In the genomic region with DNA sequence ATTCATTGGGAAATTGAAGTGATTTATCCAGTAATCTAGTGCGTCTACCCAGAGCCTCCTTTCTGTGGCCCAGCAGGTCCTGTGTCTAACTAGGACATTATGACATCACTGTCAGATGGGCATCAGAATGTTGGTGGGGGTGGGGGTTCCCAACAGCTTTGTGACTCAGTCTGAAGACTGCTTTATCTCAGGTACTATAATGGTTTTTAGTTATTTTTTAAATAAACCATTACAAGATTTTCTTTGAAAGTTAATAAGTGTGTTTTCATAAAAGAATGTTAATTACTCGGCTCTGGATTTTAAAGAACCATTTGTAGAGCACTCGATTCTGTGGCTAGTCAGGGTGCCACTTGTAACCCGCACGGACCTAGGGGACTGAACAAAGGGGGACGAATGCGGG, we compare ENCODE assay signal across 38 cellular contexts. TPM values are rescaled to one million over a fixed set of nuclear protein-coding genes. Genes with fewer than 3 reads are reported as not detected.
"Had no signal": no experiment of that assay in that cellular context is flagged by ENCODE, and none has a peak within 500 bp of the region (broad histone marks: within the 10 kb centered on the region; RNA-seq: fewer than 3 reads in every experiment).

A gene (minus strand): TSS at position 101 of the 400 bp plus-strand sequence. CDS start 95 bp downstream, at position 6.

- H3K27ac ChIP-seq: adrenal gland, body of pancreas, brain microvascular endothelial cell, breast epithelium, VCaP had no signal

- H3K4me3 Mint-ChIP-seq: activated B cell treated with CpG ODN at 0.5 μM for 24 hours; activated CD4-positive, alpha-beta memory T cell treated with anti-CD3 and anti-CD28 coated beads for 36 hours; activated CD4-positive, alpha-beta T cell treated with anti-CD3 and anti-CD28 coated beads, Interleukin-2, amount 10 ng/mL, durations not matched to agents 24 days and 14 days; activated CD8-positive, alpha-beta T cell treated with anti-CD3 and anti-CD28 coated beads for 36 hours; activated naive CD4-positive, alpha-beta T cell treated with anti-CD3 and anti-CD28 coated beads for 36 hours; activated naive CD8-positive, alpha-beta T cell treated with anti-CD3 and anti-CD28 coated beads for 36 hours; activated T-cell treated with anti-CD3 and anti-CD28 coated beads, Interleukin-2, amount 50 U/mL, for 4 hours; activated T-cell treated with anti-CD3 and anti-CD28 coated beads, Interleukin-2, amount 50 U/mL, for 72 hours; activated T-helper 1 cell treated with anti-CD3 and anti-CD28 coated beads, Interleukin-12 subunit alpha, Interleukin-12 subunit beta, Interleukin-2, Interleukin-4 antibody, amounts not matched to agents 30 ng/mL and 10 ng/mL and 1 ng/mL, durations not matched to agents 14 hours and 24 hours and 36 hours; activated T-helper 17 cell treated with anti-CD3 and anti-CD28 coated beads, Interleukin-2, amount 50 U/mL, for 72 hours; T-helper 1 cell treated with Interleukin-12 subunit alpha and Interleukin-12 subunit beta and Interleukin-4 antibody, amounts not matched to agents 30 μg/mL and 1 μg/mL, for 36 hours; T-helper 2 cell treated with Interferon-gamma antibody and Interleukin-4, amounts not matched to agents 5 μg/mL and 100 μg/mL, for 36 hours had no signal

- H3K36me3 ChIP-seq: adrenal gland, brain microvascular endothelial cell, breast epithelium had no signal

- H3K27ac Mint-ChIP-seq: activated B cell treated with CpG ODN at 0.5 μM for 24 hours; activated CD4-positive, alpha-beta memory T cell treated with anti-CD3 and anti-CD28 coated beads for 36 hours; activated CD4-positive, alpha-beta T cell treated with anti-CD3 and anti-CD28 coated beads, Interleukin-2, amount 10 ng/mL, durations not matched to agents 24 days and 14 days; activated CD8-positive, alpha-beta T cell treated with anti-CD3 and anti-CD28 coated beads for 36 hours; activated naive CD4-positive, alpha-beta T cell treated with anti-CD3 and anti-CD28 coated beads for 36 hours; activated naive CD8-positive, alpha-beta T cell treated with anti-CD3 and anti-CD28 coated beads for 36 hours; activated T-cell treated with anti-CD3 and anti-CD28 coated beads, Interleukin-2, amount 50 U/mL, for 72 hours; activated T-helper 1 cell treated with anti-CD3 and anti-CD28 coated beads, Interleukin-12 subunit alpha, Interleukin-12 subunit beta, Interleukin-2, Interleukin-4 antibody, amounts not matched to agents 30 ng/mL and 10 ng/mL and 1 ng/mL, durations not matched to agents 14 hours and 24 hours and 36 hours; activated T-helper 17 cell treated with anti-CD3 and anti-CD28 coated beads, Interleukin-2, amount 50 U/mL, for 72 hours; T-helper 1 cell treated with Interleukin-12 subunit alpha and Interleukin-12 subunit beta and Interleukin-4 antibody, amounts not matched to agents 30 μg/mL and 1 μg/mL, for 36 hours; T-helper 2 cell treated with Interferon-gamma antibody and Interleukin-4, amounts not matched to agents 5 μg/mL and 100 μg/mL, for 36 hours had no signal

- H3K9me3 Mint-ChIP-seq: activated B cell treated with CpG ODN at 0.5 μM for 24 hours; activated CD4-positive, alpha-beta memory T cell treated with anti-CD3 and anti-CD28 coated beads for 36 hours; activated CD4-positive, alpha-beta T cell treated with anti-CD3 and anti-CD28 coated beads, Interleukin-2, amount 10 ng/mL, durations not matched to agents 24 days and 14 days; activated CD8-positive, alpha-beta T cell treated with anti-CD3 and anti-CD28 coated beads for 36 hours; activated naive CD4-positive, alpha-beta T cell treated with anti-CD3 and anti-CD28 coated beads for 36 hours; activated naive CD4-positive, alpha-beta T cell treated with anti-CD3 and anti-CD28 coated beads, Interleukin-2, amount 50 U/mL, for 72 hours; activated naive CD8-positive, alpha-beta T cell treated with anti-CD3 and anti-CD28 coated beads for 36 hours; activated T-cell treated with anti-CD3 and anti-CD28 coated beads, Interleukin-2, amount 50 U/mL, for 4 hours; activated T-cell treated with anti-CD3 and anti-CD28 coated beads, Interleukin-2, amount 50 U/mL, for 72 hours; activated T-helper 1 cell treated with anti-CD3 and anti-CD28 coated beads, Interleukin-12 subunit alpha, Interleukin-12 subunit beta, Interleukin-2, Interleukin-4 antibody, amounts not matched to agents 30 ng/mL and 10 ng/mL and 1 ng/mL, durations not matched to agents 14 hours and 24 hours and 36 hours; activated T-helper 17 cell treated with anti-CD3 and anti-CD28 coated beads, Interleukin-2, amount 50 U/mL, for 72 hours; T-helper 1 cell treated with Interleukin-12 subunit alpha and Interleukin-12 subunit beta and Interleukin-4 antibody, amounts not matched to agents 30 μg/mL and 1 μg/mL, for 36 hours; T-helper 2 cell treated with Interferon-gamma antibody and Interleukin-4, amounts not matched to agents 5 μg/mL and 100 μg/mL, for 36 hours had no signal

- H3K36me3 Mint-ChIP-seq: activated CD4-positive, alpha-beta memory T cell treated with anti-CD3 and anti-CD28 coated beads for 36 hours; activated naive CD4-positive, alpha-beta T cell treated with anti-CD3 and anti-CD28 coated beads, Interleukin-2, amount 50 U/mL, for 72 hours; activated naive CD8-positive, alpha-beta T cell treated with anti-CD3 and anti-CD28 coated beads for 36 hours had no signal

- H3K9me3 ChIP-seq: adrenal gland, body of pancreas, breast epithelium had no signal

- H3K4me1 ChIP-seq: adrenal gland, body of pancreas, breast epithelium had no signal

- DNase-seq: activated B cell treated with CpG ODN at 0.5 μM for 24 hours; activated CD4-positive, alpha-beta memory T cell treated with anti-CD3 and anti-CD28 coated beads for 36 hours; activated CD4-positive, alpha-beta T cell treated with anti-CD3 and anti-CD28 coated beads for 4 hours; activated CD4-positive, alpha-beta T cell treated with anti-CD3 and anti-CD28 coated beads, Interleukin-2, amount 10 ng/mL, durations not matched to agents 24 days and 14 days; activated CD4-positive, alpha-beta T cell treated with anti-CD3 and anti-CD28 coated beads, Interleukin-2, amount 50 U/mL, for 1 hour; activated CD4-positive, alpha-beta T cell treated with anti-CD3 and anti-CD28 coated beads, Interleukin-2, amount 50 U/mL, for 4 hours; activated CD4-positive, CD25-positive, alpha-beta regulatory T cell treated with anti-CD3 and anti-CD28 coated beads, Interleukin-2, amount 50 U/mL, for 72 hours; activated CD8-positive, alpha-beta memory T cell treated with anti-CD3 and anti-CD28 coated beads, Interleukin-2, amount 50 U/mL, for 4 hours; activated CD8-positive, alpha-beta T cell treated with anti-CD3 and anti-CD28 coated beads for 36 hours; activated effector memory CD4-positive, alpha-beta T cell treated with anti-CD3 and anti-CD28 coated beads, Interleukin-2, amount 50 U/mL, for 16 hours; activated gamma-delta T cell treated with Interleukin-2 at 50 U/mL for 16 hours; activated naive CD4-positive, alpha-beta T cell; activated naive CD4-positive, alpha-beta T cell treated with anti-CD3 and anti-CD28 coated beads for 36 hours; activated naive CD4-positive, alpha-beta T cell treated with anti-CD3 and anti-CD28 coated beads, Interleukin-2, amount 50 U/mL, for 16 hours; activated naive CD8-positive, alpha-beta T cell treated with anti-CD3 and anti-CD28 coated beads for 36 hours; activated T-cell treated with anti-CD3 and anti-CD28 coated beads for 4 hours; activated T-cell treated with anti-CD3 and anti-CD28 coated beads, Interleukin-2, amount 50 U/mL, for 1 hour; activated T-cell treated with anti-CD3 and anti-CD28 coated beads, Interleukin-2, amount 50 U/mL, for 4 hours; activated T-cell treated with anti-CD3 and anti-CD28 coated beads, Interleukin-2, amount 50 U/mL, for 72 hours; adrenal gland; amniotic stem cell; aorta; body of pancreas; brain microvascular endothelial cell; central memory CD4-positive, alpha-beta T cell; T-helper 1 cell; T-helper 2 cell; T-helper 9 cell had no signal

- ATAC-seq: activated CD8-positive, alpha-beta T cell treated with anti-CD3 and anti-CD28 coated beads for 36 hours; activated naive CD4-positive, alpha-beta T cell treated with anti-CD3 and anti-CD28 coated beads, Interleukin-2, amount 50 U/mL, for 72 hours; activated T-cell treated with anti-CD3 and anti-CD28 coated beads, Interleukin-2, amount 50 U/mL, for 4 hours; activated T-cell treated with anti-CD3 and anti-CD28 coated beads, Interleukin-2, amount 50 U/mL, for 72 hours; activated T-helper 17 cell treated with anti-CD3 and anti-CD28 coated beads, Interleukin-2, amount 50 U/mL, for 72 hours; body of pancreas had no signal

- H3K4me3 ChIP-seq: adrenal gland, body of pancreas, breast epithelium had no signal

- H3K4me1 Mint-ChIP-seq: activated B cell treated with CpG ODN at 0.5 μM for 24 hours; activated CD4-positive, alpha-beta T cell treated with anti-CD3 and anti-CD28 coated beads, Interleukin-2, amount 10 ng/mL, durations not matched to agents 24 days and 14 days; activated naive CD8-positive, alpha-beta T cell treated with anti-CD3 and anti-CD28 coated beads for 36 hours; activated T-helper 17 cell treated with anti-CD3 and anti-CD28 coated beads, Interleukin-2, amount 50 U/mL, for 72 hours had no signal

- H3K27me3 ChIP-seq: adrenal gland, body of pancreas, brain microvascular endothelial cell, breast epithelium had no signal

- H3K27me3 Mint-ChIP-seq: activated CD4-positive, alpha-beta memory T cell treated with anti-CD3 and anti-CD28 coated beads for 36 hours had no signal

RNA-seq across cellular contexts. Expression of the gene that starts here (rescaled TPM):
- total RNA-seq: activated B cell treated with CpG ODN at 0.5 μM for 24 hours; activated CD4-positive, alpha-beta memory T cell treated with anti-CD3 and anti-CD28 coated beads for 36 hours; activated CD4-positive, alpha-beta T cell treated with anti-CD3 and anti-CD28 coated beads, Interleukin-2, amount 10 ng/mL, durations not matched to agents 24 days and 14 days; activated CD8-positive, alpha-beta memory T cell treated with anti-CD3 and anti-CD28 coated beads for 36 hours; activated CD8-positive, alpha-beta T cell treated with anti-CD3 and anti-CD28 coated beads for 36 hours; activated naive CD4-positive, alpha-beta T cell treated with anti-CD3 and anti-CD28 coated beads for 36 hours; activated naive CD4-positive, alpha-beta T cell treated with anti-CD3 and anti-CD28 coated beads, Interleukin-2, amount 50 U/mL, for 72 hours; activated naive CD8-positive, alpha-beta T cell treated with anti-CD3 and anti-CD28 coated beads for 36 hours; activated T-cell treated with anti-CD3 and anti-CD28 coated beads, Interleukin-2, amount 50 U/mL, for 4 hours; activated T-cell treated with anti-CD3 and anti-CD28 coated beads, Interleukin-2, amount 50 U/mL, for 72 hours; activated T-helper 1 cell treated with anti-CD3 and anti-CD28 coated beads, Interleukin-12 subunit alpha, Interleukin-12 subunit beta, Interleukin-2, Interleukin-4 antibody, amounts not matched to agents 30 ng/mL and 10 ng/mL and 1 ng/mL, durations not matched to agents 14 hours and 24 hours and 36 hours; activated T-helper 17 cell treated with anti-CD3 and anti-CD28 coated beads, Interleukin-2, amount 50 U/mL, for 72 hours; adrenal gland; astrocyte; body of pancreas; cardiac septum had no signal
